Comparison of ENCODE assay signal across 1 cellular context in the genomic region with DNA sequence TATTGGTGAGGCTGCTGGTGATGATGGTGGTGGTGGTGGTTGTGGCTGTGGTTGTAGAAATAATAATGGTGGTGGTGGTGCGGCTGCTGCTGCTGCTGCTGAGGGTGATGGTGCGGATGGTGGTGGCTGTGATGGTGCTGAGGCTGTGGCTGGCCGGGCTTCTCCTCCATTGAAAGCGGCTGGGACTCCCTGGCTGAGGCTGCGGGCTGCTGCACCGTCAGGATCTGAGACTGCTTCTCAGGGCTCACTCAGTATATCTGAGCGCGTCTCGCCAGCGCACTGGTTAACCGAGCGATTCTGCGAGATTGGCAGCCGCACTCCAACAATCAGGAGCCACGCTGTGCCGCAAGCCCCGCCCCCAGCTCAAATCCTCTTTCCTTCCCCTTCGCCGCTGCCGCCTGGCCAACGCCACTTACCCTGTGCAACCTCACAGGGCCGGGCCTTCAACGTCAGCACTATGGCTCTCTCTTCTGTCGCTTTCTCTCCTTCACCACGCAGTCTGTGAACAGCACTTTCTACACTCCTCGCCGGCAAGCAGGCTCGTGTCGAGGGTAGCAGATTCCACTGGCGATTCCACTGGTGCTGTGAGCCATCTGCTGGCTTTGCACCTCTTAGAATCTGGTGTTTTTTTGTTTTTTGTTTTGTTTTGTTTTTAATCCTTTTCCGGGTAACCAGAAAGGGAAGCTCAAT.
TF ChIP-seq lines count a peak whose summit lies in the region.

NUFIP2 (minus strand) TSS at position 259 of the 690 bp plus-strand sequence; CDS start at position 170, 89 bp downstream.

TF ChIP-seq in GM12878, 131 proteins besides CTCF, POLR2A, EP300 and RAD21 (continued from another document):
- TF ChIP-seq, protein P1, sequence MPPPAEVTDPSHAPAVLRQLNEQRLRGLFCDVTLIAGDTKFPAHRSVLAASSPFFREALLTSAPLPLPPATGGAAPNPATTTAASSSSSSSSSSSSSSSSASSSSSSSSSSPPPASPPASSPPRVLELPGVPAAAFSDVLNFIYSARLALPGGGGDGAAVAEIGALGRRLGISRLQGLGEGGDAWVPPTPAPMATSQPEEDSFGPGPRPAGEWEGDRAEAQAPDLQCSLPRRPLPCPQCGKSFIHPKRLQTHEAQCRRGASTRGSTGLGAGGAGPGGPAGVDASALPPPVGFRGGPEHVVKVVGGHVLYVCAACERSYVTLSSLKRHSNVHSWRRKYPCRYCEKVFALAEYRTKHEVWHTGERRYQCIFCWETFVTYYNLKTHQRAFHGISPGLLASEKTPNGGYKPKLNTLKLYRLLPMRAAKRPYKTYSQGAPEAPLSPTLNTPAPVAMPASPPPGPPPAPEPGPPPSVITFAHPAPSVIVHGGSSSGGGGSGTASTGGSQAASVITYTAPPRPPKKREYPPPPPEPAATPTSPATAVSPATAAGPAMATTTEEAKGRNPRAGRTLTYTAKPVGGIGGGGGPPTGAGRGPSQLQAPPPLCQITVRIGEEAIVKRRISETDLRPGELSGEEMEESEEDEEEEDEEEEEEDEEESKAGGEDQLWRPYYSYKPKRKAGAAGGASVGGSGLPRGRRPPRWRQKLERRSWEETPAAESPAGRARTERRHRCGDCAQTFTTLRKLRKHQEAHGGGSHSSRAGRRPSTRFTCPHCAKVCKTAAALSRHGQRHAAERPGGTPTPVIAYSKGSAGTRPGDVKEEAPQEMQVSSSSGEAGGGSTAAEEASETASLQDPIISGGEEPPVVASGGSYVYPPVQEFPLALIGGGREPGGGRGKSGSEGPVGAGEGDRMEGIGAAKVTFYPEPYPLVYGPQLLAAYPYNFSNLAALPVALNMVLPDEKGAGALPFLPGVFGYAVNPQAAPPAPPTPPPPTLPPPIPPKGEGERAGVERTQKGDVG (CRISPR knock-in tag; IDR thresholded peaks at IDR 0.05), result no peak
- TF ChIP-seq, protein P2, sequence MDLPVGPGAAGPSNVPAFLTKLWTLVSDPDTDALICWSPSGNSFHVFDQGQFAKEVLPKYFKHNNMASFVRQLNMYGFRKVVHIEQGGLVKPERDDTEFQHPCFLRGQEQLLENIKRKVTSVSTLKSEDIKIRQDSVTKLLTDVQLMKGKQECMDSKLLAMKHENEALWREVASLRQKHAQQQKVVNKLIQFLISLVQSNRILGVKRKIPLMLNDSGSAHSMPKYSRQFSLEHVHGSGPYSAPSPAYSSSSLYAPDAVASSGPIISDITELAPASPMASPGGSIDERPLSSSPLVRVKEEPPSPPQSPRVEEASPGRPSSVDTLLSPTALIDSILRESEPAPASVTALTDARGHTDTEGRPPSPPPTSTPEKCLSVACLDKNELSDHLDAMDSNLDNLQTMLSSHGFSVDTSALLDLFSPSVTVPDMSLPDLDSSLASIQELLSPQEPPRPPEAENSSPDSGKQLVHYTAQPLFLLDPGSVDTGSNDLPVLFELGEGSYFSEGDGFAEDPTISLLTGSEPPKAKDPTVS (IDR thresholded peaks at IDR 0.05; ENCODE audit: low read depth, low read length), result no peak
- TF ChIP-seq RUNX3 (IDR thresholded peaks at IDR 0.05; ENCODE audit: low read length) (peak; percentile 43; the same call in 1 of the 2 replicates), SIX5 (IDR thresholded peaks at IDR 0.05; ENCODE audit: low read depth, low read length, severe bottlenecking) (peak; percentile 49), GATAD2B (conservative IDR thresholded peaks at IDR 0.05; ENCODE audit: low read depth) (0 out of 2 replicates have a peak, but pooled peaks have one; percentile 35), TBL1XR1 (IDR thresholded peaks at IDR 0.05; ENCODE audit: low read depth, low read length) (0 out of 2 replicates have a peak, but pooled peaks have one; percentile 42), YY1 (IDR thresholded peaks at IDR 0.05; ENCODE audit: low read depth, low read length) (peak; percentile 87), TCF3 (IDR thresholded peaks at IDR 0.05; ENCODE audit: borderline replicate concordance, insufficient read depth, low read depth, low read length) (peak; percentile 86; the same call in 1 of the 2 replicates), PAX5 (IDR thresholded peaks at IDR 0.05; ENCODE audit: borderline replicate concordance, low read depth, low read length) (peak; percentile 34; the same call in 1 of the 2 replicates), FOXM1 (IDR thresholded peaks at IDR 0.05; ENCODE audit: low read depth, low read length) (no peak), RFX5 (IDR thresholded peaks at IDR 0.05; ENCODE audit: low read depth, low read length) (peak; percentile 59; the same call in 1 of the 2 replicates), HCFC1 (IDR thresholded peaks at IDR 0.05; ENCODE audit: low read length) (peak; percentile 73), SREBF2 (IDR thresholded peaks at IDR 0.05; ENCODE audit: low read length) (no peak), FOS (IDR thresholded peaks at IDR 0.05; ENCODE audit: borderline replicate concordance, extremely low read depth, insufficient read length) (no peak)
- TF ChIP-seq, protein P3, sequence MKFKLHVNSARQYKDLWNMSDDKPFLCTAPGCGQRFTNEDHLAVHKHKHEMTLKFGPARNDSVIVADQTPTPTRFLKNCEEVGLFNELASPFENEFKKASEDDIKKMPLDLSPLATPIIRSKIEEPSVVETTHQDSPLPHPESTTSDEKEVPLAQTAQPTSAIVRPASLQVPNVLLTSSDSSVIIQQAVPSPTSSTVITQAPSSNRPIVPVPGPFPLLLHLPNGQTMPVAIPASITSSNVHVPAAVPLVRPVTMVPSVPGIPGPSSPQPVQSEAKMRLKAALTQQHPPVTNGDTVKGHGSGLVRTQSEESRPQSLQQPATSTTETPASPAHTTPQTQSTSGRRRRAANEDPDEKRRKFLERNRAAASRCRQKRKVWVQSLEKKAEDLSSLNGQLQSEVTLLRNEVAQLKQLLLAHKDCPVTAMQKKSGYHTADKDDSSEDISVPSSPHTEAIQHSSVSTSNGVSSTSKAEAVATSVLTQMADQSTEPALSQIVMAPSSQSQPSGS (IDR thresholded peaks at IDR 0.05; ENCODE audit: low read length), result no peak; the same call in 1 of the 2 replicates
- TF ChIP-seq, protein P4, sequence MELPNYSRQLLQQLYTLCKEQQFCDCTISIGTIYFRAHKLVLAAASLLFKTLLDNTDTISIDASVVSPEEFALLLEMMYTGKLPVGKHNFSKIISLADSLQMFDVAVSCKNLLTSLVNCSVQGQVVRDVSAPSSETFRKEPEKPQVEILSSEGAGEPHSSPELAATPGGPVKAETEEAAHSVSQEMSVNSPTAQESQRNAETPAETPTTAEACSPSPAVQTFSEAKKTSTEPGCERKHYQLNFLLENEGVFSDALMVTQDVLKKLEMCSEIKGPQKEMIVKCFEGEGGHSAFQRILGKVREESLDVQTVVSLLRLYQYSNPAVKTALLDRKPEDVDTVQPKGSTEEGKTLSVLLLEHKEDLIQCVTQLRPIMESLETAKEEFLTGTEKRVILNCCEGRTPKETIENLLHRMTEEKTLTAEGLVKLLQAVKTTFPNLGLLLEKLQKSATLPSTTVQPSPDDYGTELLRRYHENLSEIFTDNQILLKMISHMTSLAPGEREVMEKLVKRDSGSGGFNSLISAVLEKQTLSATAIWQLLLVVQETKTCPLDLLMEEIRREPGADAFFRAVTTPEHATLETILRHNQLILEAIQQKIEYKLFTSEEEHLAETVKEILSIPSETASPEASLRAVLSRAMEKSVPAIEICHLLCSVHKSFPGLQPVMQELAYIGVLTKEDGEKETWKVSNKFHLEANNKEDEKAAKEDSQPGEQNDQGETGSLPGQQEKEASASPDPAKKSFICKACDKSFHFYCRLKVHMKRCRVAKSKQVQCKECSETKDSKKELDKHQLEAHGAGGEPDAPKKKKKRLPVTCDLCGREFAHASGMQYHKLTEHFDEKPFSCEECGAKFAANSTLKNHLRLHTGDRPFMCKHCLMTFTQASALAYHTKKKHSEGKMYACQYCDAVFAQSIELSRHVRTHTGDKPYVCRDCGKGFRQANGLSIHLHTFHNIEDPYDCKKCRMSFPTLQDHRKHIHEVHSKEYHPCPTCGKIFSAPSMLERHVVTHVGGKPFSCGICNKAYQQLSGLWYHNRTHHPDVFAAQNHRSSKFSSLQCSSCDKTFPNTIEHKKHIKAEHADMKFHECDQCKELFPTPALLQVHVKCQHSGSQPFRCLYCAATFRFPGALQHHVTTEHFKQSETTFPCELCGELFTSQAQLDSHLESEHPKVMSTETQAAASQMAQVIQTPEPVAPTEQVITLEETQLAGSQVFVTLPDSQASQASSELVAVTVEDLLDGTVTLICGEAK (IDR thresholded peaks at IDR 0.05; ENCODE audit: borderline replicate concordance), result peak; percentile 73
